ENCODE assay signal across 11 cellular contexts in genomic region chr15:99250001-99250400, GRCh38. TPM values are rescaled to one million over a fixed set of nuclear protein-coding genes. Genes with fewer than 3 reads are reported as not detected.
DNase-seq lines count a peak whose midpoint lies in the region; ATAC-seq, FAIRE-seq and TF ChIP-seq lines count a peak whose summit lies in the region.
"Had no signal": no experiment of that assay in that cellular context is flagged by ENCODE, and none has a peak within 500 bp of the region (broad histone marks: within the 10 kb centered on the region; RNA-seq: fewer than 3 reads in every experiment).

No MANE protein-coding gene starts in this region.

- peak overlapping the region; percentile 78 for H3K4me3 ChIP-seq in A673 (ENCODE audit: low read depth, low read length, poor library complexity, severe bottlenecking)
- H3K4me3 ChIP-seq in Karpas-422 (ENCODE audit: low read length) = peak overlapping the region; percentile 71

- H3K36me3 Mint-ChIP-seq in mesothelial cell of epicardium = no peaks in the 10 kb centered on the region

- H3K4me1 Mint-ChIP-seq in mesothelial cell of epicardium = peaks cover 23% of the 10 kb centered on the region

- FAIRE-seq in colon (lab: Jason Lieb, UNC) = peak; percentile 18

- peak overlapping the region; percentile 98 for H3K27ac Mint-ChIP-seq in mesothelial cell of epicardium

- peak overlapping the region; percentile 89 for H3K9ac ChIP-seq in Karpas-422 (ENCODE audit: low read length)

- no peak overlapping the region for H2AFZ ChIP-seq in Karpas-422 (ENCODE audit: low read length)

- H3K4me3 Mint-ChIP-seq in mesothelial cell of epicardium = no peak overlapping the region

- no peak for DNase-seq in A673 (ENCODE audit: low spot score)
- DNase-seq in Karpas-422 = peak; percentile 61
- no peak for DNase-seq in mesothelial cell of epicardium (ENCODE audit: low spot score in 2 of 2, unreplicated experiment in 2 of 2)
- no peak for DNase-seq in amygdala (lab: John Stamatoyannopoulos, UW)
- no peak for DNase-seq in substantia nigra (lab: John Stamatoyannopoulos, UW)
- DNase-seq: activated CD4-positive, CD25-positive, alpha-beta regulatory T cell treated with anti-CD3 and anti-CD28 coated beads, Interleukin-2, amount 50 U/mL, for 72 hours; cerebellar nuclear complex; COR-L47 had no signal

- H4K20me1 ChIP-seq in Karpas-422 (ENCODE audit: insufficient read depth, low read depth, low read length) = no peaks in the 10 kb centered on the region

- POLR2A ChIA-PET in A673 (lab: Charles Lee; ENCODE audit: low non-redundant PET) = no interaction called here

- H3K27ac ChIP-seq in A673 (ENCODE audit: low read depth, low read length, poor library complexity, severe bottlenecking) (peak overlapping the region; percentile 93), Karpas-422 (ENCODE audit: low read length) (peak overlapping the region; percentile 87), substantia nigra (ENCODE audit: low read depth, low read length, poor library complexity, severe bottlenecking) (no peak overlapping the region)

- CTCF ChIA-PET in A673 (lab: Charles Lee) = no interaction called here

- H3K4me1 ChIP-seq in A673 (ENCODE audit: insufficient read depth, low read length, poor library complexity, severe bottlenecking) = peaks cover 22% of the 10 kb centered on the region
- peaks cover 51% of the 10 kb centered on the region for H3K4me1 ChIP-seq in Karpas-422 (ENCODE audit: low read length)

- H3K9me3 Mint-ChIP-seq in mesothelial cell of epicardium = no peaks in the 10 kb centered on the region

- H3K27me3 ChIP-seq in A673 (replicated peaks; ENCODE audit: insufficient read depth, low read depth, low read length, poor library complexity) = no peaks in the 10 kb centered on the region
- no peaks in the 10 kb centered on the region for H3K27me3 ChIP-seq in Karpas-422 (ENCODE audit: low read length)

- ATAC-seq in HG03097 (IDR thresholded peaks at IDR 0.05; ENCODE audit: low FRiP score, unreplicated experiment) = no peak
- no peak for ATAC-seq in HG02970 (IDR thresholded peaks at IDR 0.05; ENCODE audit: low FRiP score, unreplicated experiment)

- H3K9me3 ChIP-seq in A673 (ENCODE audit: low read depth, low read length, poor library complexity, severe bottlenecking) (no peaks in the 10 kb centered on the region), Karpas-422 (ENCODE audit: low read length) (no peaks in the 10 kb centered on the region)

- no peak for TF ChIP-seq CTCF in A673 (conservative IDR thresholded peaks at IDR 0.05; ENCODE audit: low read depth, low read length)
- no peak for TF ChIP-seq CTCF in mesothelial cell of epicardium (IDR thresholded peaks at IDR 0.05; ENCODE audit: unreplicated experiment)

- H3K4me2 ChIP-seq in Karpas-422 (ENCODE audit: low read depth, low read length, poor library complexity, severe bottlenecking) = peak overlapping the region; percentile 73

- no TSS peak for BruUV-seq in A673 (replicated peaks; lab: Mats Ljungman, UMichigan)

- intact Hi-C loops in A673 (cut with micrococcal nuclease; ENCODE audit: unreplicated experiment) = no loop called here

- H3K79me2 ChIP-seq in Karpas-422 (ENCODE audit: low read length) = peaks cover 30% of the 10 kb centered on the region

- H3K27me3 Mint-ChIP-seq in mesothelial cell of epicardium (ENCODE audit: low read depth) = no peaks in the 10 kb centered on the region

- H3K36me3 ChIP-seq in A673 (ENCODE audit: insufficient read depth, low read length, poor library complexity, severe bottlenecking) (no peaks in the 10 kb centered on the region), Karpas-422 (ENCODE audit: insufficient read depth, low read length) (no peaks in the 10 kb centered on the region)

- no peaks in the 10 kb centered on the region for H3K9me2 ChIP-seq in Karpas-422 (replicated peaks; ENCODE audit: insufficient read depth, low read length)

RNA-seq across cellular contexts. Expression of gene TTC23, which starts 0.6 kb away (rescaled TPM):
- 13.4 and 15.9 TPM in 2 replicates for total RNA-seq in A673 (2021)
- 4.1 and 9.0 TPM in 2 replicates for total RNA-seq in Karpas-422 (2014; rRNA removed; shearing (Covaris generic); ENCODE audit: low replicate concordance)
- 32.3 to 34.6 TPM (median 34.0 TPM) in 3 replicates for total RNA-seq in mesothelial cell of epicardium

RNA-seq across cellular contexts. Expression of gene LRRC28, which starts 1.3 kb away (rescaled TPM):
- total RNA-seq in A673 (2021) = 28.4 and 30.7 TPM in 2 replicates
- 35.4 and 88.0 TPM in 2 replicates for total RNA-seq in Karpas-422 (2014; rRNA removed; shearing (Covaris generic); ENCODE audit: low replicate concordance)
- 29.3 to 30.2 TPM (median 29.8 TPM) in 3 replicates for total RNA-seq in mesothelial cell of epicardium
